Comparison of ENCODE assay signal across 33 cellular contexts in the genomic region with DNA sequence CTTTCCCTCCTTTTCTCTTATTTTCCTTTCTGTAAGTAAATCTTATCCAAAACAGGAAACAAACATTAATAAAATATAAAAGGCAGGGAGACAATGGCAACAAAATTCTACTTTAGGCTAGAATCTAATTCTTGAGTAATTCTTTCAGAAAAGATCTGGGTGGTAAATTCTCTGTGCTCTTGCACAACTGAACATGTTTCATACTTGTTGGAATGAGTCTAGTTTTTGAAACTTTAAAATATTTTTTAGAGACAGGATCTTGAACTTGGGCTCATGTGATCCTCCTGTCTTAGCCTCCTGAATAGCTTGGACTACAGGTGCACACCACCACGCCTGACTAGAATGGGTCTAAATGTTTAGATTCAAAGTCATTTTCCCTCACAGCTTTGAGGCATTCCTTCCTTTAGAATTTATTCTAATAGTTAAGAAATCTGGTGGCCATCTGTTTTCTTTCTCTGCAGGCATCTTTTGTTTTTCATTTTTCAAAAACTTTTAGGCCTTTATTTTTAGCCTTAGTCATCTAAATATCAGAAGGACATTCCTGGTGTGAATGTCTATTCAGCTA.
A peak's percentile ranks its signal among the peaks of the same experiment; 100 is the strongest.
DNase-seq lines count a peak whose midpoint lies in the region; ATAC-seq and TF ChIP-seq lines count a peak whose summit lies in the region.
"Had no signal": no experiment of that assay in that cellular context is flagged by ENCODE, and none has a peak within 500 bp of the region (broad histone marks: within the 10 kb centered on the region; RNA-seq: fewer than 3 reads in every experiment).

No MANE protein-coding gene starts in this region.

- no peak overlapping the region for H3K9ac ChIP-seq in IMR-90 (ENCODE audit: low read depth, low read length)

- peaks cover 2% of the 10 kb centered on the region; the same call in 1 of the 2 replicates for H3K9me3 ChIP-seq in IMR-90 (ENCODE audit: control insufficient read depth, insufficient read depth, low read length)
- H3K9me3 ChIP-seq: adrenal gland had no signal

- H2AK9ac ChIP-seq in IMR-90 (replicated peaks; ENCODE audit: low read depth, low read length, poor library complexity), result no peak overlapping the region

- TF ChIP-seq CTCF in IMR-90 (conservative IDR thresholded peaks at IDR 0.05; ENCODE audit: low read depth, low read length) (no peak), osteocyte (IDR thresholded peaks at IDR 0.05) (no peak)

- intact Hi-C loops in IMR-90 (cut with micrococcal nuclease), result no loop called here

- no peak overlapping the region for H2BK15ac ChIP-seq in IMR-90 (ENCODE audit: low read depth, low read length)

- no peak for TF ChIP-seq POLR2A in IMR-90 (IDR thresholded peaks at IDR 0.05; ENCODE audit: low read depth, low read length)

- TF ChIP-seq RAD21 in IMR-90 (IDR thresholded peaks at IDR 0.05; ENCODE audit: low read length), result no peak

- H3K4me3 Mint-ChIP-seq in osteocyte (ENCODE audit: unreplicated experiment), result no peak overlapping the region
- H3K4me3 Mint-ChIP-seq: activated CD4-positive, alpha-beta T cell treated with anti-CD3 and anti-CD28 coated beads for 36 hours; activated CD8-positive, alpha-beta T cell treated with anti-CD3 and anti-CD28 coated beads for 36 hours; activated naive CD4-positive, alpha-beta T cell treated with anti-CD3 and anti-CD28 coated beads for 36 hours; brain; nephron progenitor cell had no signal

- no peak overlapping the region for H3K23ac ChIP-seq in IMR-90 (ENCODE audit: low read depth, low read length)

- in situ Hi-C loops in IMR-90 (cut with MboI; ENCODE audit: low sequenced_read_pairs), result no loop called here

- no peak overlapping the region for H3K56ac ChIP-seq in IMR-90 (ENCODE audit: extremely low read depth, insufficient read depth, low read length)

- no peaks in the 10 kb centered on the region for H3K27me3 Mint-ChIP-seq in osteocyte (ENCODE audit: unreplicated experiment)
- H3K27me3 Mint-ChIP-seq: activated CD4-positive, alpha-beta T cell treated with anti-CD3 and anti-CD28 coated beads for 36 hours; activated CD8-positive, alpha-beta T cell treated with anti-CD3 and anti-CD28 coated beads for 36 hours; brain had no signal

- no peak overlapping the region for H2AFZ ChIP-seq in IMR-90 (replicated peaks; ENCODE audit: low read length, poor library complexity)

- DNase-seq in GM03348 (ENCODE audit: low spot score) (peak; percentile 48), IMR-90 (peak; percentile 28), fibroblast of gingiva (ENCODE audit: low read depth) (peak; percentile 53), osteocyte (ENCODE audit: extremely low spot score, unreplicated experiment) (no peak), dermis blood vessel endothelial cell (no peak), HUDEP-2 (lab: John Stamatoyannopoulos, UW; ENCODE audit: unreplicated experiment in 76 of 76) (no peak), NCI-H1417 treated with DMSO at 0.1 percent for 48 hours (lab: John Stamatoyannopoulos, UW) (no peak)
- no peak for DNase-seq in stimulated activated CD4-positive, alpha-beta T cell treated with anti-CD3 and anti-CD28 coated beads, Interleukin-12 subunit alpha, Interleukin-12 subunit beta, amount 100 ng/mL, for 4 hours
- DNase-seq: activated CD4-positive, alpha-beta T cell treated with anti-CD3 and anti-CD28 coated beads for 36 hours; activated CD8-positive, alpha-beta T cell treated with anti-CD3 and anti-CD28 coated beads for 36 hours; activated naive CD4-positive, alpha-beta T cell treated with anti-CD3 and anti-CD28 coated beads for 36 hours; adrenal gland; DMS79; effector memory CD4-positive, alpha-beta T cell; erythroblast; GF-D8; hippocampal formation; Karpas-422; left colon; mammary epithelial cell; MV-4-11; NCI-H1436 treated with DMSO at 0.1 percent for 48 hours; NCI-H2081 treated with DMSO at 0.1 percent for 48 hours; NCI-H345; NCI-H69; nephron progenitor cell; Right ventricle myocardium superior; stimulated activated naive CD4-positive, alpha-beta T cell treated with Interleukin-2 at 50 U/mL for 16 hours; SW 1271 had no signal

- H3K4me1 ChIP-seq in IMR-90 (ENCODE audit: control insufficient read depth, insufficient read depth, low read length), result peaks cover 2% of the 10 kb centered on the region; the same call in 1 of the 2 replicates
- H3K4me1 ChIP-seq: adrenal gland had no signal

- H2AK5ac ChIP-seq in IMR-90 (ENCODE audit: low read depth, low read length), result no peak overlapping the region

- H3K4ac ChIP-seq in IMR-90 (ENCODE audit: low read depth, low read length), result no peak overlapping the region

- no peak overlapping the region for H3K4me2 ChIP-seq in IMR-90 (ENCODE audit: low read depth, low read length)

- dilution Hi-C loops in IMR-90 (cut with HindIII; ENCODE audit: low sequenced_read_pairs, unreplicated experiment), result no loop called here

- H3K9me3 Mint-ChIP-seq in osteocyte (ENCODE audit: unreplicated experiment), result peaks cover 10% of the 10 kb centered on the region

- H4K5ac ChIP-seq in IMR-90 (ENCODE audit: low read depth, low read length), result no peak overlapping the region

- BruUV-seq in IMR-90 (replicated peaks; lab: Mats Ljungman, UMichigan), result no TSS peak

- peak overlapping the region; percentile 69 for H3K27ac Mint-ChIP-seq in osteocyte (ENCODE audit: unreplicated experiment)
- H3K27ac Mint-ChIP-seq: activated CD4-positive, alpha-beta T cell treated with anti-CD3 and anti-CD28 coated beads for 36 hours; activated CD8-positive, alpha-beta T cell treated with anti-CD3 and anti-CD28 coated beads for 36 hours; activated naive CD4-positive, alpha-beta T cell treated with anti-CD3 and anti-CD28 coated beads for 36 hours; nephron progenitor cell had no signal

- WGBS in IMR-90 (ENCODE audit: extremely low coverage in 2 of 2, insufficient read length in 1 of 2), 2 experiments, result no CpG with 5 or more reads among the region's 1 CpG

- POLR2A ChIA-PET in IMR-90 (lab: Charles Lee; ENCODE audit: unreplicated experiment), result no interaction called here

- H4K8ac ChIP-seq in IMR-90 (ENCODE audit: low read depth in 2 of 2, low read length in 2 of 2), result no peak overlapping the region

- H3K27ac ChIP-seq in IMR-90 (ENCODE audit: insufficient read depth, low read length), result no peak overlapping the region
- H3K27ac ChIP-seq: adrenal gland, C4-2B, VCaP had no signal

- 0 out of 2 replicates have a peak overlapping the region, but pooled peaks have one; percentile 46 for H3K18ac ChIP-seq in IMR-90 (ENCODE audit: low read depth, low read length)

- no peak overlapping the region for H2BK5ac ChIP-seq in IMR-90 (ENCODE audit: low read depth, low read length, poor library complexity, severe bottlenecking)

- H3K4me1 Mint-ChIP-seq in osteocyte (ENCODE audit: unreplicated experiment), result peaks cover 16% of the 10 kb centered on the region
- H3K4me1 Mint-ChIP-seq: activated CD4-positive, alpha-beta T cell treated with anti-CD3 and anti-CD28 coated beads for 36 hours had no signal

- no peaks in the 10 kb centered on the region for H3K79me1 ChIP-seq in IMR-90 (ENCODE audit: low read depth in 1 of 2, low read length in 2 of 2)

- no peaks in the 10 kb centered on the region for H3K27me3 ChIP-seq in IMR-90 (ENCODE audit: control insufficient read depth, insufficient read depth, low read length)
- H3K27me3 ChIP-seq: adrenal gland had no signal

- H2BK120ac ChIP-seq in IMR-90 (ENCODE audit: low read depth, low read length), result no peak overlapping the region

- H4K91ac ChIP-seq in IMR-90 (ENCODE audit: insufficient read depth, low read depth, low read length), result no peak overlapping the region

- no peak overlapping the region for H3K4me3 ChIP-seq in IMR-90 (ENCODE audit: insufficient read depth, low read depth, low read length)
- H3K4me3 ChIP-seq: adrenal gland, skin epidermis had no signal

- no peak overlapping the region for H2BK20ac ChIP-seq in IMR-90 (ENCODE audit: low read depth, low read length)

- H3K36me3 ChIP-seq in IMR-90 (ENCODE audit: control insufficient read depth, insufficient read depth, low read length), result no peaks in the 10 kb centered on the region
- H3K36me3 ChIP-seq: adrenal gland had no signal

- ATAC-seq in IMR-90 (ENCODE audit: low read depth), result peak; percentile 48; the same call in 1 of the 2 replicates
- ATAC-seq: activated CD4-positive, alpha-beta T cell treated with anti-CD3 and anti-CD28 coated beads for 36 hours; activated CD8-positive, alpha-beta T cell treated with anti-CD3 and anti-CD28 coated beads for 36 hours; left colon had no signal

- no peaks in the 10 kb centered on the region for H3K9me1 ChIP-seq in IMR-90 (ENCODE audit: insufficient read depth, low read length)

- no peak overlapping the region for H3K14ac ChIP-seq in IMR-90 (replicated peaks; ENCODE audit: low read depth, low read length)

- CTCF ChIA-PET in IMR-90 (lab: Yijun Ruan, JAX), result no interaction called here

- H3K36me3 Mint-ChIP-seq in osteocyte (ENCODE audit: unreplicated experiment), result peaks cover 2% of the 10 kb centered on the region

- no peaks in the 10 kb centered on the region for H4K20me1 ChIP-seq in IMR-90 (ENCODE audit: insufficient read depth, low read length)

TF ChIP-seq in IMR-90, 13 proteins besides CTCF, POLR2A, EP300 and RAD21:
- TF ChIP-seq, protein P1, sequence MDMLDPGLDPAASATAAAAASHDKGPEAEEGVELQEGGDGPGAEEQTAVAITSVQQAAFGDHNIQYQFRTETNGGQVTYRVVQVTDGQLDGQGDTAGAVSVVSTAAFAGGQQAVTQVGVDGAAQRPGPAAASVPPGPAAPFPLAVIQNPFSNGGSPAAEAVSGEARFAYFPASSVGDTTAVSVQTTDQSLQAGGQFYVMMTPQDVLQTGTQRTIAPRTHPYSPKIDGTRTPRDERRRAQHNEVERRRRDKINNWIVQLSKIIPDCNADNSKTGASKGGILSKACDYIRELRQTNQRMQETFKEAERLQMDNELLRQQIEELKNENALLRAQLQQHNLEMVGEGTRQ (IDR thresholded peaks at IDR 0.05; ENCODE audit: low read depth, low read length), result no peak
- TF ChIP-seq CEBPB (IDR thresholded peaks at IDR 0.05; ENCODE audit: low read depth, low read length), result peak; percentile 62
- TF ChIP-seq MAFK (IDR thresholded peaks at IDR 0.05; ENCODE audit: low read depth, low read length), result 0 out of 2 replicates have a peak, but pooled peaks have one; percentile 10

Comparison
In these comparisons a context has a peak if more than half of its experiments do, and no peak if none do; other contexts are left out.
1. DNase-seq: peak in GM03348 (single experiment), IMR-90 (single experiment) and fibroblast of gingiva (single experiment); none in osteocyte (single experiment), dermis blood vessel endothelial cell (single experiment), HUDEP-2 (0 of 76), NCI-H1417 treated with DMSO at 0.1 percent for 48 hours (single experiment) and stimulated activated CD4-positive, alpha-beta T cell treated with anti-CD3 and anti-CD28 coated beads, Interleukin-12 subunit alpha, Interleukin-12 subunit beta, amount 100 ng/mL, for 4 hours (single experiment).